In the genomic region with DNA sequence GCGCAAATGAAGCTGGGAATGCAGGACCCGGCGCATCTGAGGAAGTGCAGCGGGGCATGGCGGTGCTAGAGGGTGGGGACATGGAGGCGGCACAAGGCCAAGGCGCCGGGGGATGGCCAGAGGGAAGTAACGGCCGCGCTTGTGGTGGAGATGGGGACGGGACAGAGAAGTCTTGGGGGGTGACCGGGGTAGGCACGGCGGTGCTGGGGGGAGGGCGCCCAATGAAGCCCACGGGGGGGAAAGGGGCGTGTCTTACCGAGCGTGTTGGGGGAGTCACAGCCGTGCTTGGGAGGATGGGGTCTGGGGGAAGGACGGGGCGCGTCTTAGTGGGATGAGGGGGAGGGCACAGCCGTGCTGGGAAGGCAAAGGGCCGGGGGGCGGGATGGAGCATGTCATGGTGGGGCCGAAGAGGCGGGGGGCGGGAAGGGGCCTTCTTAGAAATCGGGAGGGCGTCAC, we compare ENCODE assay signal across 1 cellular context.
TF ChIP-seq lines count a peak whose summit lies in the region.

No MANE protein-coding gene starts in this region.

TF ChIP-seq in IMR-90, 13 proteins besides CTCF, POLR2A, EP300 and RAD21 (continued from another document):
- TF ChIP-seq, protein P1, sequence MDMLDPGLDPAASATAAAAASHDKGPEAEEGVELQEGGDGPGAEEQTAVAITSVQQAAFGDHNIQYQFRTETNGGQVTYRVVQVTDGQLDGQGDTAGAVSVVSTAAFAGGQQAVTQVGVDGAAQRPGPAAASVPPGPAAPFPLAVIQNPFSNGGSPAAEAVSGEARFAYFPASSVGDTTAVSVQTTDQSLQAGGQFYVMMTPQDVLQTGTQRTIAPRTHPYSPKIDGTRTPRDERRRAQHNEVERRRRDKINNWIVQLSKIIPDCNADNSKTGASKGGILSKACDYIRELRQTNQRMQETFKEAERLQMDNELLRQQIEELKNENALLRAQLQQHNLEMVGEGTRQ (IDR thresholded peaks at IDR 0.05; ENCODE audit: low read depth, low read length) = no peak
